ENCODE assay signal across 9 cellular contexts in genomic region chr22:38336699-38337098, GRCh38. TPM values are rescaled to one million over a fixed set of nuclear protein-coding genes. Genes with fewer than 3 reads are reported as not detected.
A peak's percentile ranks its signal among the peaks of the same experiment; 100 is the strongest.
DNase-seq lines count a peak whose midpoint lies in the region; ATAC-seq, FAIRE-seq and TF ChIP-seq lines count a peak whose summit lies in the region.
"Had no signal": no experiment of that assay in that cellular context is flagged by ENCODE, and none has a peak within 500 bp of the region (broad histone marks: within the 10 kb centered on the region; RNA-seq: fewer than 3 reads in every experiment).

No MANE protein-coding gene starts in this region.

- H3K27me3 ChIP-seq in left ventricle myocardium inferior (ENCODE audit: low read depth) (peaks cover 12% of the 10 kb centered on the region), vagina (no peaks in the 10 kb centered on the region)

- TF ChIP-seq CTCF in left ventricle myocardium inferior (IDR thresholded peaks at IDR 0.05; ENCODE audit: borderline replicate concordance) (no peak), type B pancreatic cell (conservative IDR thresholded peaks at IDR 0.05) (no peak), vagina (IDR thresholded peaks at IDR 0.05) (no peak)

- intact Hi-C loops in left ventricle myocardium inferior (cut with micrococcal nuclease) (no loop called here), left ventricle myocardium superior (cut with micrococcal nuclease) (no loop called here), vagina (cut with DNase I) (no loop called here)

- H3K4me3 ChIP-seq in left ventricle myocardium inferior (peak overlapping the region; percentile 65), vagina (peak overlapping the region in 1 of 2 donors; percentile 41)

- peak overlapping the region; percentile 54 for H3K4me3 Mint-ChIP-seq in activated naive CD8-positive, alpha-beta T cell treated with anti-CD3 and anti-CD28 coated beads, Interleukin-2, amount 10 ng/mL, durations not matched to agents 7 days and 5 days
- H3K4me3 Mint-ChIP-seq in immature natural killer cell (peak overlapping the region; percentile 76 to 81 (median 77)), type B pancreatic cell (peak overlapping the region; percentile 85)

- no peak overlapping the region for H3K27ac Mint-ChIP-seq in activated naive CD8-positive, alpha-beta T cell treated with anti-CD3 and anti-CD28 coated beads, Interleukin-2, amount 10 ng/mL, durations not matched to agents 7 days and 5 days
- H3K27ac Mint-ChIP-seq in immature natural killer cell = no peak overlapping the region
- H3K27ac Mint-ChIP-seq in type B pancreatic cell = peak overlapping the region; percentile 91

- peaks cover 15% of the 10 kb centered on the region for H3K4me1 ChIP-seq in left ventricle myocardium inferior
- peaks cover 7% of the 10 kb centered on the region for H3K4me1 ChIP-seq in vagina

- H3K27ac ChIP-seq in left ventricle myocardium inferior (replicated peaks) (no peak overlapping the region), vagina (no peak overlapping the region)

- TF ChIP-seq POLR2A in vagina (IDR thresholded peaks at IDR 0.05) = no peak
- TF ChIP-seq POLR2A in H54 (IDR thresholded peaks at IDR 0.05; ENCODE audit: low read depth, low read length) = no peak

- H3K36me3 ChIP-seq in left ventricle myocardium inferior (no peaks in the 10 kb centered on the region), vagina (no peaks in the 10 kb centered on the region)

- no peak for DNase-seq in left ventricle myocardium inferior
- no peak for DNase-seq in left ventricle myocardium superior
- DNase-seq in activated naive CD8-positive, alpha-beta T cell treated with anti-CD3 and anti-CD28 coated beads, Interleukin-2, amount 10 ng/mL, durations not matched to agents 7 days and 5 days = no peak
- DNase-seq in immature natural killer cell = no peak
- DNase-seq in type B pancreatic cell (ENCODE audit: extremely low spot score, unreplicated experiment) = no peak
- no peak for DNase-seq in stimulated activated CD4-positive, alpha-beta T cell treated with anti-CD3 and anti-CD28 coated beads, Interleukin-2, amount 100 ng/mL, for 24 hours
- no peak for DNase-seq in vagina (ENCODE audit: extremely low spot score in 2 of 2)
- no peak for DNase-seq in H54 (ENCODE audit: insufficient read length, low spot score)
- DNase-seq: DMS 273 treated with DMSO at 0.1 percent for 48 hours had no signal

- H3K9me3 ChIP-seq in left ventricle myocardium inferior (replicated peaks) = no peaks in the 10 kb centered on the region
- no peaks in the 10 kb centered on the region for H3K9me3 ChIP-seq in vagina

- no peak for ATAC-seq in left ventricle myocardium superior
- ATAC-seq in activated naive CD8-positive, alpha-beta T cell treated with anti-CD3 and anti-CD28 coated beads, Interleukin-2, amount 10 ng/mL, durations not matched to agents 7 days and 5 days (ENCODE audit: low read depth) = no peak

- no peaks in the 10 kb centered on the region for H3K9me3 Mint-ChIP-seq in activated naive CD8-positive, alpha-beta T cell treated with anti-CD3 and anti-CD28 coated beads, Interleukin-2, amount 10 ng/mL, durations not matched to agents 7 days and 5 days
- no peaks in the 10 kb centered on the region for H3K9me3 Mint-ChIP-seq in immature natural killer cell
- H3K9me3 Mint-ChIP-seq in type B pancreatic cell = no peaks in the 10 kb centered on the region

- FAIRE-seq in H54 (lab: Jason Lieb, UNC) = no peak

- peaks cover 5% of the 10 kb centered on the region for H3K4me1 Mint-ChIP-seq in activated naive CD8-positive, alpha-beta T cell treated with anti-CD3 and anti-CD28 coated beads, Interleukin-2, amount 10 ng/mL, durations not matched to agents 7 days and 5 days
- peaks cover 5 to 6% of the 10 kb centered on the region in 2 donors for H3K4me1 Mint-ChIP-seq in immature natural killer cell
- H3K4me1 Mint-ChIP-seq in type B pancreatic cell (ENCODE audit: unreplicated experiment) = peaks cover 5% of the 10 kb centered on the region

- POLR2A ChIA-PET in activated naive CD8-positive, alpha-beta T cell treated with anti-CD3 and anti-CD28 coated beads, Interleukin-2, amount 10 ng/mL, durations not matched to agents 7 days and 5 days (lab: Charles Lee) = no interaction called here

- no peaks in the 10 kb centered on the region for H3K36me3 Mint-ChIP-seq in activated naive CD8-positive, alpha-beta T cell treated with anti-CD3 and anti-CD28 coated beads, Interleukin-2, amount 10 ng/mL, durations not matched to agents 7 days and 5 days
- H3K36me3 Mint-ChIP-seq in immature natural killer cell (no peaks in the 10 kb centered on the region), type B pancreatic cell (no peaks in the 10 kb centered on the region)

- peaks cover 21% of the 10 kb centered on the region for H3K27me3 Mint-ChIP-seq in activated naive CD8-positive, alpha-beta T cell treated with anti-CD3 and anti-CD28 coated beads, Interleukin-2, amount 10 ng/mL, durations not matched to agents 7 days and 5 days
- peaks cover 3 to 10% (median 6%) of the 10 kb centered on the region in 3 donors for H3K27me3 Mint-ChIP-seq in immature natural killer cell (ENCODE audit: low read depth in 3 of 3)
- H3K27me3 Mint-ChIP-seq in type B pancreatic cell = peaks cover 12% of the 10 kb centered on the region

RNA-seq across cellular contexts. Expression of gene CSNK1E, which starts 19.5 kb away (rescaled TPM):
- total RNA-seq in left ventricle myocardium inferior (76.1 TPM), left ventricle myocardium superior (72.6 TPM), type B pancreatic cell (ENCODE audit: low replicate concordance) (199 and 219 TPM in 2 replicates), vagina (162 TPM)
- total RNA-seq in activated naive CD8-positive, alpha-beta T cell treated with anti-CD3 and anti-CD28 coated beads, Interleukin-2, amount 10 ng/mL, durations not matched to agents 7 days and 5 days = 10 to 100 TPM; 98.5 to 99.3 TPM
- polyA plus RNA-seq in immature natural killer cell = 10 to 100 TPM in 1 of 3 donors, 1 to 10 TPM in 2; 7.5 to 12.1 (median 8.6) TPM
